Comparison of ENCODE assay signal across 7 cellular contexts in genomic region chr16:9647981-9648701, GRCh38.
A peak's percentile ranks its signal among the peaks of the same experiment; 100 is the strongest.
DNase-seq lines count a peak whose midpoint lies in the region; ATAC-seq and TF ChIP-seq lines count a peak whose summit lies in the region.

No MANE protein-coding gene starts in this region.

- H3K36me3 Mint-ChIP-seq in endothelial cell (ENCODE audit: low read depth, unreplicated experiment) (no peaks in the 10 kb centered on the region), neural crest cell (ENCODE audit: low read depth) (no peaks in the 10 kb centered on the region)

- DNase-seq in NCI-H2029 treated with DMSO at 0.1 percent for 48 hours (lab: John Stamatoyannopoulos, UW) = peak; percentile 51
- peak; percentile 15 for DNase-seq in endothelial cell (ENCODE audit: low spot score)
- DNase-seq in neural crest cell (ENCODE audit: low read depth, low spot score) = peak; percentile 3
- DNase-seq in GF-D8 (lab: John Stamatoyannopoulos, UW) = no peak
- no peak for DNase-seq in activated effector memory CD4-positive, alpha-beta T cell treated with Interleukin-2 at 50 U/mL for 16 hours

- H3K9me3 Mint-ChIP-seq in endothelial cell (ENCODE audit: unreplicated experiment) (no peaks in the 10 kb centered on the region), neural crest cell (no peaks in the 10 kb centered on the region)

- TF ChIP-seq CTCF in GM12801 (IDR thresholded peaks at IDR 0.05; ENCODE audit: extremely low read depth, insufficient read length) (peak; percentile 13), endothelial cell (IDR thresholded peaks at IDR 0.05; ENCODE audit: unreplicated experiment) (peak; percentile 72), neural crest cell (conservative IDR thresholded peaks at IDR 0.05) (peak; percentile 88)

- H3K4me1 Mint-ChIP-seq in endothelial cell (ENCODE audit: unreplicated experiment) (no peaks in the 10 kb centered on the region), neural crest cell (no peaks in the 10 kb centered on the region)

- H3K27me3 Mint-ChIP-seq in endothelial cell (ENCODE audit: unreplicated experiment) = no peaks in the 10 kb centered on the region
- peaks cover 19% of the 10 kb centered on the region for H3K27me3 Mint-ChIP-seq in neural crest cell (ENCODE audit: low read depth)

- H3K4me3 Mint-ChIP-seq in endothelial cell (ENCODE audit: unreplicated experiment) = no peak overlapping the region
- H3K4me3 Mint-ChIP-seq in neural crest cell = no peak overlapping the region

- ATAC-seq in GM18873 (IDR thresholded peaks at IDR 0.05; ENCODE audit: low FRiP score, unreplicated experiment) = no peak

- H3K27ac Mint-ChIP-seq in endothelial cell (ENCODE audit: unreplicated experiment) (no peak overlapping the region), neural crest cell (ENCODE audit: unreplicated experiment) (no peak overlapping the region)

Comparison
In these comparisons a context has a peak if more than half of its experiments do, and no peak if none do; other contexts are left out.
1. CTCF ChIP-seq: peak in every context shown above with its lines; median percentile 88 in neural crest cell; 72 in endothelial cell; 13 in GM12801.
2. DNase-seq: peak in NCI-H2029 treated with DMSO at 0.1 percent for 48 hours (single experiment), endothelial cell (single experiment) and neural crest cell (single experiment); none in GF-D8 (single experiment) and activated effector memory CD4-positive, alpha-beta T cell treated with Interleukin-2 at 50 U/mL for 16 hours (single experiment).